1 cellular context compared by ENCODE assay signal in genomic region chr6:107666084-107666981, GRCh38.
TF ChIP-seq lines count a peak whose summit lies in the region.

No MANE protein-coding gene starts in this region.

TF ChIP-seq in HepG2, 621 proteins besides CTCF, POLR2A, EP300 and RAD21 (continued from another document):
- TF ChIP-seq DZIP1 (CRISPR knock-in tag; IDR thresholded peaks at IDR 0.05), result no peak
- TF ChIP-seq ZNF577 (CRISPR knock-in tag; IDR thresholded peaks at IDR 0.05; ENCODE audit: borderline replicate concordance, low read depth), result no peak
- TF ChIP-seq KLF6 (CRISPR knock-in tag; IDR thresholded peaks at IDR 0.05), result no peak
